17 cellular contexts compared by ENCODE assay signal in genomic region chr10:13922591-13922990, GRCh38.
DNase-seq lines count a peak whose midpoint lies in the region; TF ChIP-seq lines count a peak whose summit lies in the region.
"Had no signal": no experiment of that assay in that cellular context is flagged by ENCODE, and none has a peak within 500 bp of the region (broad histone marks: within the 10 kb centered on the region; RNA-seq: fewer than 3 reads in every experiment).

No MANE protein-coding gene starts in this region.

- POLR2A ChIA-PET in activated CD4-positive, alpha-beta T cell treated with anti-CD3 and anti-CD28 coated beads, Interleukin-2, amount 10 ng/mL, durations not matched to agents 7 days and 5 days (lab: Charles Lee) = no interaction called here

- DNase-seq in GM04504 (ENCODE audit: low read depth) (peak; percentile 21), amniotic stem cell (lab: John Stamatoyannopoulos, UW) (peak; percentile 7), fibroblast of pulmonary artery (ENCODE audit: low read depth) (peak; percentile 29), stromal cell of bone marrow (ENCODE audit: low read depth) (peak; percentile 22), mesenteric fat pad (ENCODE audit: low spot score) (no peak)
- DNase-seq in activated CD4-positive, alpha-beta T cell treated with anti-CD3 and anti-CD28 coated beads, Interleukin-2, amount 10 ng/mL, durations not matched to agents 7 days and 5 days = no peak
- no peak for DNase-seq in stimulated activated CD8-positive, alpha-beta memory T cell treated with anti-CD3 and anti-CD28 coated beads, Interleukin-4, amount 100 ng/mL, for 48 hours
- DNase-seq: activated CD4-positive, alpha-beta T cell treated with anti-CD3 and anti-CD28 coated beads, Interleukin-2, amount 10 ng/mL, durations not matched to agents 24 days and 14 days; activated CD8-positive, alpha-beta memory T cell treated with anti-CD3 and anti-CD28 coated beads, Interleukin-2, amount 50 U/mL, for 4 hours; activated gamma-delta T cell treated with Interleukin-2 at 50 U/mL for 16 hours; anterior cingulate cortex; BE2C; COR-L47; GOT3; NCI-H1417; NCI-H524; testis had no signal

- H3K4me1 Mint-ChIP-seq in activated CD4-positive, alpha-beta T cell treated with anti-CD3 and anti-CD28 coated beads, Interleukin-2, amount 10 ng/mL, durations not matched to agents 7 days and 5 days = peaks cover 2% of the 10 kb centered on the region
- H3K4me1 Mint-ChIP-seq: activated CD4-positive, alpha-beta T cell treated with anti-CD3 and anti-CD28 coated beads, Interleukin-2, amount 10 ng/mL, durations not matched to agents 24 days and 14 days had no signal

- H3K9me3 Mint-ChIP-seq in activated CD4-positive, alpha-beta T cell treated with anti-CD3 and anti-CD28 coated beads, Interleukin-2, amount 10 ng/mL, durations not matched to agents 7 days and 5 days = no peaks in the 10 kb centered on the region
- H3K9me3 Mint-ChIP-seq: activated CD4-positive, alpha-beta T cell treated with anti-CD3 and anti-CD28 coated beads, Interleukin-2, amount 10 ng/mL, durations not matched to agents 24 days and 14 days had no signal

- no peak for TF ChIP-seq CTCF in fibroblast of pulmonary artery (IDR thresholded peaks at IDR 0.05; ENCODE audit: low read length, missing control alignments)

- H3K4me3 Mint-ChIP-seq in activated CD4-positive, alpha-beta T cell treated with anti-CD3 and anti-CD28 coated beads, Interleukin-2, amount 10 ng/mL, durations not matched to agents 7 days and 5 days = no peak overlapping the region
- H3K4me3 Mint-ChIP-seq: activated CD4-positive, alpha-beta T cell treated with anti-CD3 and anti-CD28 coated beads, Interleukin-2, amount 10 ng/mL, durations not matched to agents 24 days and 14 days had no signal

- H3K27ac Mint-ChIP-seq in activated CD4-positive, alpha-beta T cell treated with anti-CD3 and anti-CD28 coated beads, Interleukin-2, amount 10 ng/mL, durations not matched to agents 7 days and 5 days = no peak overlapping the region
- H3K27ac Mint-ChIP-seq: activated CD4-positive, alpha-beta T cell treated with anti-CD3 and anti-CD28 coated beads, Interleukin-2, amount 10 ng/mL, durations not matched to agents 24 days and 14 days had no signal

- peaks cover 6% of the 10 kb centered on the region for H3K27me3 Mint-ChIP-seq in activated CD4-positive, alpha-beta T cell treated with anti-CD3 and anti-CD28 coated beads, Interleukin-2, amount 10 ng/mL, durations not matched to agents 7 days and 5 days

- CTCF ChIA-PET in activated CD4-positive, alpha-beta T cell treated with anti-CD3 and anti-CD28 coated beads, Interleukin-2, amount 10 ng/mL, durations not matched to agents 7 days and 5 days (lab: Charles Lee) = no interaction called here

- H3K36me3 Mint-ChIP-seq in activated CD4-positive, alpha-beta T cell treated with anti-CD3 and anti-CD28 coated beads, Interleukin-2, amount 10 ng/mL, durations not matched to agents 7 days and 5 days (ENCODE audit: low read depth) = no peaks in the 10 kb centered on the region

- H3K4me3 ChIP-seq in fibroblast of pulmonary artery (replicated peaks; ENCODE audit: low read depth, low read length) = no peak overlapping the region
- H3K4me3 ChIP-seq: testis had no signal

Comparison
In these comparisons a context has a peak if more than half of its experiments do, and no peak if none do; other contexts are left out.
1. DNase-seq: peak in GM04504 (single experiment), amniotic stem cell (single experiment), fibroblast of pulmonary artery (single experiment) and stromal cell of bone marrow (single experiment); none in mesenteric fat pad (single experiment), activated CD4-positive, alpha-beta T cell treated with anti-CD3 and anti-CD28 coated beads, Interleukin-2, amount 10 ng/mL, durations not matched to agents 7 days and 5 days (single experiment) and stimulated activated CD8-positive, alpha-beta memory T cell treated with anti-CD3 and anti-CD28 coated beads, Interleukin-4, amount 100 ng/mL, for 48 hours (single experiment).